In genomic region chr1:76075188-76075489, GRCh38 we compare ENCODE assay signal across 1 cellular context.
TF ChIP-seq lines count a peak whose summit lies in the region.

No MANE protein-coding gene starts in this region.

TF ChIP-seq in HepG2, 621 proteins besides CTCF, POLR2A, EP300 and RAD21 (continued from another document):
- TF ChIP-seq ZNF326 (CRISPR knock-in tag; IDR thresholded peaks at IDR 0.05; ENCODE audit: borderline replicate concordance), result no peak
TF ChIP-seq in HepG2: peak in this region for 0.
